Comparison of ENCODE assay signal across 28 cellular contexts in genomic region chr13:43297967-43298366, GRCh38.
"Had no signal": no experiment of that assay in that cellular context is flagged by ENCODE, and none has a peak within 500 bp of the region (broad histone marks: within the 10 kb centered on the region; RNA-seq: fewer than 3 reads in every experiment).

No MANE protein-coding gene starts in this region.

- H3K27ac ChIP-seq: ascending aorta, KMS-11, SJCRH30, SK-N-MC had no signal

- H3K36me3 Mint-ChIP-seq: activated naive CD4-positive, alpha-beta T cell treated with anti-CD3 and anti-CD28 coated beads, Interleukin-2, amount 50 U/mL, for 24 hours; activated naive CD8-positive, alpha-beta T cell treated with anti-CD3 and anti-CD28 coated beads, Interleukin-2, amount 10 ng/mL, durations not matched to agents 7 days and 5 days had no signal

- DNase-seq: activated CD4-positive, alpha-beta T cell treated with anti-CD3 and anti-CD28 coated beads, Interleukin-2, amount 10 ng/mL, durations not matched to agents 24 days and 14 days; activated CD4-positive, alpha-beta T cell treated with anti-CD3 and anti-CD28 coated beads, Interleukin-2, amount 50 U/mL, for 4 hours; activated CD8-positive, alpha-beta T cell treated with anti-CD3 and anti-CD28 coated beads for 36 hours; activated gamma-delta T cell; activated naive CD4-positive, alpha-beta T cell treated with Interleukin-2 at 50 U/mL for 16 hours; activated naive CD8-positive, alpha-beta T cell treated with anti-CD3 and anti-CD28 coated beads, Interleukin-2, amount 10 ng/mL, durations not matched to agents 7 days and 5 days; activated T-cell treated with anti-CD3 and anti-CD28 coated beads, Interleukin-2, amount 50 U/mL, for 24 hours; amygdala; caudate nucleus; cerebellar nuclear complex; MM.1S; MV-4-11; NCI-H1092; NCI-H1417 treated with DMSO at 0.1 percent for 48 hours; NCI-H2029 treated with DMSO at 0.1 percent for 48 hours; NCI-H2107; NCI-H226; NCI-H446 treated with DMSO at 0.1 percent for 48 hours; NCI-H524; OCI-M1; SHP77; SJCRH30; T1000 had no signal

- H3K4me3 Mint-ChIP-seq: activated CD4-positive, alpha-beta T cell treated with anti-CD3 and anti-CD28 coated beads, Interleukin-2, amount 10 ng/mL, durations not matched to agents 24 days and 14 days; activated CD8-positive, alpha-beta T cell treated with anti-CD3 and anti-CD28 coated beads for 36 hours; activated naive CD4-positive, alpha-beta T cell treated with anti-CD3 and anti-CD28 coated beads, Interleukin-2, amount 50 U/mL, for 24 hours; activated naive CD8-positive, alpha-beta T cell treated with anti-CD3 and anti-CD28 coated beads, Interleukin-2, amount 10 ng/mL, durations not matched to agents 7 days and 5 days; activated T-cell treated with anti-CD3 and anti-CD28 coated beads, Interleukin-2, amount 50 U/mL, for 24 hours had no signal

- H3K4me1 Mint-ChIP-seq: activated CD4-positive, alpha-beta T cell treated with anti-CD3 and anti-CD28 coated beads, Interleukin-2, amount 10 ng/mL, durations not matched to agents 24 days and 14 days; activated naive CD4-positive, alpha-beta T cell treated with anti-CD3 and anti-CD28 coated beads, Interleukin-2, amount 50 U/mL, for 24 hours; activated naive CD8-positive, alpha-beta T cell treated with anti-CD3 and anti-CD28 coated beads, Interleukin-2, amount 10 ng/mL, durations not matched to agents 7 days and 5 days had no signal

- H3K9me3 Mint-ChIP-seq: activated CD4-positive, alpha-beta T cell treated with anti-CD3 and anti-CD28 coated beads, Interleukin-2, amount 10 ng/mL, durations not matched to agents 24 days and 14 days; activated CD8-positive, alpha-beta T cell treated with anti-CD3 and anti-CD28 coated beads for 36 hours; activated naive CD4-positive, alpha-beta T cell treated with anti-CD3 and anti-CD28 coated beads, Interleukin-2, amount 50 U/mL, for 24 hours; activated naive CD8-positive, alpha-beta T cell treated with anti-CD3 and anti-CD28 coated beads, Interleukin-2, amount 10 ng/mL, durations not matched to agents 7 days and 5 days; activated T-cell treated with anti-CD3 and anti-CD28 coated beads, Interleukin-2, amount 50 U/mL, for 24 hours; activated T-helper 2 cell treated with anti-CD3 and anti-CD28 coated beads, Interferon-gamma antibody, Interleukin-2, Interleukin-4, amounts not matched to agents 10 μg/mL and 5 μg/mL and 100 μg/mL, durations not matched to agents 14 hours and 24 hours and 36 hours had no signal

- H3K27me3 Mint-ChIP-seq: activated naive CD4-positive, alpha-beta T cell treated with anti-CD3 and anti-CD28 coated beads, Interleukin-2, amount 50 U/mL, for 24 hours had no signal

- H3K4me1 ChIP-seq: ascending aorta had no signal

- H3K27ac Mint-ChIP-seq: activated CD4-positive, alpha-beta T cell treated with anti-CD3 and anti-CD28 coated beads, Interleukin-2, amount 10 ng/mL, durations not matched to agents 24 days and 14 days; activated CD8-positive, alpha-beta T cell treated with anti-CD3 and anti-CD28 coated beads for 36 hours; activated naive CD4-positive, alpha-beta T cell treated with anti-CD3 and anti-CD28 coated beads, Interleukin-2, amount 50 U/mL, for 24 hours; activated naive CD8-positive, alpha-beta T cell treated with anti-CD3 and anti-CD28 coated beads, Interleukin-2, amount 10 ng/mL, durations not matched to agents 7 days and 5 days; activated T-cell treated with anti-CD3 and anti-CD28 coated beads, Interleukin-2, amount 50 U/mL, for 24 hours; activated T-helper 2 cell treated with anti-CD3 and anti-CD28 coated beads, Interferon-gamma antibody, Interleukin-2, Interleukin-4, amounts not matched to agents 10 μg/mL and 5 μg/mL and 100 μg/mL, durations not matched to agents 14 hours and 24 hours and 36 hours had no signal

- H3K36me3 ChIP-seq: ascending aorta had no signal

- H3K4me3 ChIP-seq: ascending aorta, SJCRH30 had no signal

- ATAC-seq: activated CD8-positive, alpha-beta T cell treated with anti-CD3 and anti-CD28 coated beads for 36 hours had no signal

- H3K9me3 ChIP-seq: ascending aorta, SJCRH30 had no signal
